ENCODE assay signal across 1 cellular context in genomic region chr19:4807188-4807587, GRCh38.
TF ChIP-seq lines count a peak whose summit lies in the region.

No MANE protein-coding gene starts in this region.

TF ChIP-seq in GM23338, 12 proteins besides CTCF, POLR2A, EP300 and RAD21 (continued from another document):
- TF ChIP-seq ETS1 (IDR thresholded peaks at IDR 0.05): no peak
- TF ChIP-seq CREB1 (CRISPR knock-in tag; IDR thresholded peaks at IDR 0.05; ENCODE audit: low read depth): no peak
- no peak for TF ChIP-seq EZH2phosphoT487 (IDR thresholded peaks at IDR 0.05; ENCODE audit: unreplicated experiment)
- no peak for TF ChIP-seq ZNF462 (CRISPR knock-in tag; IDR thresholded peaks at IDR 0.05)
TF ChIP-seq in GM23338: peak in this region for 0.
